Comparison of ENCODE assay signal across 8 cellular contexts in genomic region chr22:39343259-39344045, GRCh38. TPM values are rescaled to one million over a fixed set of nuclear protein-coding genes. Genes with fewer than 3 reads are reported as not detected.
DNase-seq lines count a peak whose midpoint lies in the region; ATAC-seq, FAIRE-seq and TF ChIP-seq lines count a peak whose summit lies in the region.

No MANE protein-coding gene starts in this region.

- H3K9me3 ChIP-seq in hepatocyte (ENCODE audit: low read depth) (no peaks in the 10 kb centered on the region), small intestine (ENCODE audit: control insufficient read depth, low read depth) (no peaks in the 10 kb centered on the region)

- no peaks in the 10 kb centered on the region for H3K27me3 ChIP-seq in hepatocyte
- no peaks in the 10 kb centered on the region for H3K27me3 ChIP-seq in small intestine (ENCODE audit: control insufficient read depth in 2 of 2, insufficient read depth in 2 of 2, low read length in 2 of 2)

- peaks cover 5% of the 10 kb centered on the region for H3K4me1 ChIP-seq in hepatocyte (ENCODE audit: insufficient read depth)
- H3K4me1 ChIP-seq in small intestine (ENCODE audit: control insufficient read depth in 2 of 2, insufficient read depth in 1 of 2, low read depth in 1 of 2, low read length in 1 of 2): no peaks in the 10 kb centered on the region

- TF ChIP-seq CTCF in astrocyte of the cerebellum (IDR thresholded peaks at IDR 0.05; ENCODE audit: low read depth, low read length, missing control alignments) (peak; percentile 96), hepatocyte (IDR thresholded peaks at IDR 0.05; ENCODE audit: poor library complexity) (peak; percentile 81)

- H3K9me2 ChIP-seq in hepatocyte (replicated peaks; ENCODE audit: insufficient read depth): no peaks in the 10 kb centered on the region

- peaks cover under 1% of the 10 kb centered on the region for H3K79me2 ChIP-seq in hepatocyte

- H3K27ac ChIP-seq in hepatocyte: no peak overlapping the region
- no peak overlapping the region for H3K27ac ChIP-seq in small intestine (ENCODE audit: low read depth in 1 of 2, low read length in 1 of 2)

- FAIRE-seq in small intestine (lab: Jason Lieb, UNC): no peak

- H4K20me1 ChIP-seq in hepatocyte (ENCODE audit: insufficient read depth, poor library complexity, severe bottlenecking): no peaks in the 10 kb centered on the region

- no peaks in the 10 kb centered on the region for H3K36me3 ChIP-seq in hepatocyte (replicated peaks; ENCODE audit: insufficient read depth, low read depth)
- H3K36me3 ChIP-seq in small intestine (ENCODE audit: control insufficient read depth in 2 of 2, insufficient read depth in 2 of 2, low read length in 2 of 2): no peaks in the 10 kb centered on the region

- H3K4me3 ChIP-seq in astrocyte of the cerebellum (ENCODE audit: low read depth, low read length): no peak overlapping the region
- no peak overlapping the region for H3K4me3 ChIP-seq in hepatocyte
- no peak overlapping the region for H3K4me3 ChIP-seq in small intestine (ENCODE audit: low read depth in 1 of 2, low read length in 2 of 2)

- WGBS in hepatocyte (ENCODE audit: low lambda C conversion rate, missing lambda C conversion rate): 32% methylated on average over 15 of the region's 15 CpGs
- 24 to 31% (median 29%) methylated on average over 15 of the region's 15 CpGs for WGBS in small intestine, 3 donors

- no peak for ATAC-seq in GM21515 (IDR thresholded peaks at IDR 0.05; ENCODE audit: unreplicated experiment)
- no peak for ATAC-seq in GM19463 (IDR thresholded peaks at IDR 0.05; ENCODE audit: unreplicated experiment)

- DNase-seq in Daoy (ENCODE audit: low read depth) (peak; percentile 60), M059J (ENCODE audit: low read depth) (peak; percentile 57), SW480 (ENCODE audit: low spot score) (peak; percentile 67), astrocyte of the cerebellum (ENCODE audit: low read depth) (peak; percentile 39), hepatocyte (ENCODE audit: low spot score) (peak; percentile 85), small intestine (peak; percentile 73)

- in situ Hi-C loops in astrocyte of the cerebellum (cut with HindIII; ENCODE audit: low sequenced_read_pairs): no loop called here

- peak overlapping the region; percentile 57 for H3K4me2 ChIP-seq in hepatocyte

- H2AFZ ChIP-seq in hepatocyte: no peak overlapping the region

RNA-seq across cellular contexts. Expression of gene SYNGR1, which starts 6.3 kb away (rescaled TPM):
- 1.4 and 2.7 TPM in 2 replicates for total RNA-seq in Daoy (2014; rRNA removed; shearing (Covaris generic))
- 13.6 and 14.9 TPM in 2 replicates for total RNA-seq in M059J (2014; rRNA removed; shearing (Covaris generic))
- total RNA-seq in hepatocyte: 15.8 and 23.1 TPM in 2 replicates
- 58.8 and 92.7 TPM in 2 replicates for polyA plus RNA-seq in hepatocyte
- polyA plus RNA-seq in small intestine: 10 to 100 TPM in 1 of 3 donors, 1 to 10 TPM in 1, not detected in 1; 1.4 to 10.7 TPM

RNA-seq across cellular contexts. Expression of gene RPL3, which starts 24.0 kb away (rescaled TPM):
- total RNA-seq in Daoy (2014; rRNA removed; shearing (Covaris generic)): 2,011 and 2,060 TPM in 2 replicates
- total RNA-seq in M059J (2014; rRNA removed; shearing (Covaris generic)): 627 and 755 TPM in 2 replicates
- total RNA-seq in hepatocyte: 2,461 and 2,819 TPM in 2 replicates
- polyA plus RNA-seq in hepatocyte: 1,044 and 1,068 TPM in 2 replicates
- 1,000 to 10,000 TPM; 1,757 to 4,298 (median 3,624) TPM for polyA plus RNA-seq in small intestine

RNA-seq across cellular contexts. Expression of gene TAB1, which starts 56.1 kb away (rescaled TPM):
- 10.3 and 14.9 TPM in 2 replicates for total RNA-seq in Daoy (2014; rRNA removed; shearing (Covaris generic))
- total RNA-seq in M059J (2014; rRNA removed; shearing (Covaris generic)): 9.0 and 16.1 TPM in 2 replicates
- total RNA-seq in hepatocyte: 13.3 and 14.0 TPM in 2 replicates
- polyA plus RNA-seq in hepatocyte: 8.6 and 10.7 TPM in 2 replicates
- 10 to 100 TPM; 11.1 to 17.1 (median 17.0) TPM for polyA plus RNA-seq in small intestine
